Comparison of ENCODE assay signal across 1 cellular context in the genomic region with DNA sequence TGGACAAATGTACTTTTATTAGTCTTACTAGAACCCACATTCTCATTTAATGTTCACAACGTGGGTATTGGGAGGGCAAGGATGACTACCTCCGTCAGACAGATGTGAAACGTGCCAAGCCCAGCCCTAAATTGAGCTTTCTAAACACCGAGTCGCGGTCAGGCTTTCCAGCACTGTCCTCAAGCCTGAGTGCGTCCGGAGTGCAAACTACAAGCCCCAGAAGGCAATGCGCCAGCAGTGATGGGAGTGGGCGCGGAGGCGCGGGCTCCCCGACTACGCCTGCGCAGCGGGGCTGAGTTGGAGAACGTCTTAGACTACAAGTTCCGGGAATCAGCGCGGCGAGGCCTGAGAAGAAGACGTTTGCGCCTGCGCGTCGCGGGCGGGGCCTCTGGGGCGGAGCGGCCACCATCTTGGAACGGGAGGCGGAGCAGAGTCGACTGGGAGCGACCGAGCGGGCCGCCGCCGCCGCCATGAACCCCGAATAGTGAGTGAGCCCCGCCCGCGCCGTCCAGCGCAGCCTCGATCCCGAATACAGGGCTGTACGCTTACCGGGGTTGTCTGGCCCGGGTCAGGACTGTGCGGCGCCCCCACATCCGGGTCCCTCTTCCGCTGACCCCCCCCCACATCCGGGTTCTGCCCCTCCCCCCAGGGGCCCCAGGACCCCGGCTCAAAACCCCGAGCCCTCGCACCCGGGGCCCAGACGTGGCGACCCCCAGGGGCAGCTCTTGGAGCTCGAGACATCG.
TF ChIP-seq lines count a peak whose summit lies in the region.

A gene (plus strand): TSS at position 430 of the 743 bp plus-strand sequence. CDS start 41 bp downstream, at position 471.

TF ChIP-seq in GM12878, 131 proteins besides CTCF, POLR2A, EP300 and RAD21 (continued from another document):
- TF ChIP-seq, protein P1, sequence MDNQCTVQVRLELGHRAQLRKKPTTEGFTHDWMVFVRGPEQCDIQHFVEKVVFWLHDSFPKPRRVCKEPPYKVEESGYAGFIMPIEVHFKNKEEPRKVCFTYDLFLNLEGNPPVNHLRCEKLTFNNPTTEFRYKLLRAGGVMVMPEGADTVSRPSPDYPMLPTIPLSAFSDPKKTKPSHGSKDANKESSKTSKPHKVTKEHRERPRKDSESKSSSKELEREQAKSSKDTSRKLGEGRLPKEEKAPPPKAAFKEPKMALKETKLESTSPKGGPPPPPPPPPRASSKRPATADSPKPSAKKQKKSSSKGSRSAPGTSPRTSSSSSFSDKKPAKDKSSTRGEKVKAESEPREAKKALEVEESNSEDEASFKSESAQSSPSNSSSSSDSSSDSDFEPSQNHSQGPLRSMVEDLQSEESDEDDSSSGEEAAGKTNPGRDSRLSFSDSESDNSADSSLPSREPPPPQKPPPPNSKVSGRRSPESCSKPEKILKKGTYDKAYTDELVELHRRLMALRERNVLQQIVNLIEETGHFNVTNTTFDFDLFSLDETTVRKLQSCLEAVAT (IDR thresholded peaks at IDR 0.05): no peak
- TF ChIP-seq ESRRA (IDR thresholded peaks at IDR 0.05; ENCODE audit: low read length): peak; percentile 78; the same call in 1 of the 2 replicates
- no peak for TF ChIP-seq RUNX3 (IDR thresholded peaks at IDR 0.05; ENCODE audit: low read length)
- TF ChIP-seq, protein P2, sequence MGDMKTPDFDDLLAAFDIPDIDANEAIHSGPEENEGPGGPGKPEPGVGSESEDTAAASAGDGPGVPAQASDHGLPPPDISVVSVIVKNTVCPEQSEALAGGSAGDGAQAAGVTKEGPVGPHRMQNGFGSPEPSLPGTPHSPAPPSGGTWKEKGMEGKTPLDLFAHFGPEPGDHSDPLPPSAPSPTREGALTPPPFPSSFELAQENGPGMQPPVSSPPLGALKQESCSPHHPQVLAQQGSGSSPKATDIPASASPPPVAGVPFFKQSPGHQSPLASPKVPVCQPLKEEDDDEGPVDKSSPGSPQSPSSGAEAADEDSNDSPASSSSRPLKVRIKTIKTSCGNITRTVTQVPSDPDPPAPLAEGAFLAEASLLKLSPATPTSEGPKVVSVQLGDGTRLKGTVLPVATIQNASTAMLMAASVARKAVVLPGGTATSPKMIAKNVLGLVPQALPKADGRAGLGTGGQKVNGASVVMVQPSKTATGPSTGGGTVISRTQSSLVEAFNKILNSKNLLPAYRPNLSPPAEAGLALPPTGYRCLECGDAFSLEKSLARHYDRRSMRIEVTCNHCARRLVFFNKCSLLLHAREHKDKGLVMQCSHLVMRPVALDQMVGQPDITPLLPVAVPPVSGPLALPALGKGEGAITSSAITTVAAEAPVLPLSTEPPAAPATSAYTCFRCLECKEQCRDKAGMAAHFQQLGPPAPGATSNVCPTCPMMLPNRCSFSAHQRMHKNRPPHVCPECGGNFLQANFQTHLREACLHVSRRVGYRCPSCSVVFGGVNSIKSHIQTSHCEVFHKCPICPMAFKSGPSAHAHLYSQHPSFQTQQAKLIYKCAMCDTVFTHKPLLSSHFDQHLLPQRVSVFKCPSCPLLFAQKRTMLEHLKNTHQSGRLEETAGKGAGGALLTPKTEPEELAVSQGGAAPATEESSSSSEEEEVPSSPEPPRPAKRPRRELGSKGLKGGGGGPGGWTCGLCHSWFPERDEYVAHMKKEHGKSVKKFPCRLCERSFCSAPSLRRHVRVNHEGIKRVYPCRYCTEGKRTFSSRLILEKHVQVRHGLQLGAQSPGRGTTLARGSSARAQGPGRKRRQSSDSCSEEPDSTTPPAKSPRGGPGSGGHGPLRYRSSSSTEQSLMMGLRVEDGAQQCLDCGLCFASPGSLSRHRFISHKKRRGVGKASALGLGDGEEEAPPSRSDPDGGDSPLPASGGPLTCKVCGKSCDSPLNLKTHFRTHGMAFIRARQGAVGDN (IDR thresholded peaks at IDR 0.05): peak; percentile 2; the same call in 1 of the 2 replicates
